In genomic region chr15:30956216-30956803, GRCh38 we compare ENCODE assay signal across 13 cellular contexts. TPM values are rescaled to one million over a fixed set of nuclear protein-coding genes. Genes with fewer than 3 reads are reported as not detected.
DNase-seq lines count a peak whose midpoint lies in the region; FAIRE-seq and TF ChIP-seq lines count a peak whose summit lies in the region.
"Had no signal": no experiment of that assay in that cellular context is flagged by ENCODE, and none has a peak within 500 bp of the region (broad histone marks: within the 10 kb centered on the region; RNA-seq: fewer than 3 reads in every experiment).

No MANE protein-coding gene starts in this region.

- H3K4me3 ChIP-seq in SJCRH30 (no peak overlapping the region), fibroblast of pulmonary artery (replicated peaks; ENCODE audit: low read depth, low read length) (no peak overlapping the region), small intestine (ENCODE audit: low read depth in 1 of 2, low read length in 2 of 2) (no peak overlapping the region)
- H3K4me3 ChIP-seq: MG63, thyroid gland had no signal

- no peak for TF ChIP-seq CTCF in fibroblast of pulmonary artery (IDR thresholded peaks at IDR 0.05; ENCODE audit: low read length, missing control alignments)
- TF ChIP-seq CTCF in GM20000 (IDR thresholded peaks at IDR 0.05; ENCODE audit: extremely low read depth, missing control alignments), result no peak

- peaks cover 24% of the 10 kb centered on the region for H3K36me3 ChIP-seq in SJCRH30
- H3K36me3 ChIP-seq in small intestine (ENCODE audit: control insufficient read depth in 2 of 2, insufficient read depth in 2 of 2, low read length in 2 of 2), result peaks cover 12 to 34% of the 10 kb centered on the region in 2 donors

- peaks cover 0 to 6% of the 10 kb centered on the region in 2 donors for H3K4me1 Mint-ChIP-seq in immature natural killer cell

- FAIRE-seq in small intestine (lab: Jason Lieb, UNC), result no peak

- H3K27ac ChIP-seq in SJCRH30 (no peak overlapping the region), small intestine (ENCODE audit: low read depth in 1 of 2, low read length in 1 of 2) (no peak overlapping the region)
- H3K27ac ChIP-seq: thyroid gland had no signal

- 66 to 82% (median 74%) methylated on average over 3 of the region's 3 CpGs for WGBS in small intestine, 3 donors

- H3K27me3 ChIP-seq in SJCRH30 (no peaks in the 10 kb centered on the region), small intestine (ENCODE audit: control insufficient read depth in 2 of 2, insufficient read depth in 2 of 2, low read length in 2 of 2) (no peaks in the 10 kb centered on the region)
- H3K27me3 ChIP-seq: MG63, thyroid gland had no signal

- peaks cover 0 to 5% (median 0%) of the 10 kb centered on the region in 3 donors for H3K27me3 Mint-ChIP-seq in immature natural killer cell (ENCODE audit: low read depth in 3 of 3)

- H3K27ac Mint-ChIP-seq in immature natural killer cell, result no peak overlapping the region

- H3K9me3 ChIP-seq in SJCRH30 (replicated peaks) (no peaks in the 10 kb centered on the region), small intestine (ENCODE audit: control insufficient read depth, low read depth) (no peaks in the 10 kb centered on the region)
- H3K9me3 ChIP-seq: MG63, thyroid gland had no signal

- H3K4me1 ChIP-seq in SJCRH30 (peaks cover 3% of the 10 kb centered on the region; the same call in 1 of the 2 replicates), small intestine (ENCODE audit: control insufficient read depth in 2 of 2, insufficient read depth in 1 of 2, low read depth in 1 of 2, low read length in 1 of 2) (no peaks in the 10 kb centered on the region)
- H3K4me1 ChIP-seq: thyroid gland had no signal

- DNase-seq in NOMO-1 treated with DMSO at 0.1 percent for 48 hours (lab: John Stamatoyannopoulos, UW; ENCODE audit: unreplicated experiment) (peak; percentile 7), NOMO-1 treated with dmso at 0.1 percent for 144 hours (lab: John Stamatoyannopoulos, UW; ENCODE audit: unreplicated experiment) (no peak), SJCRH30 (peak; percentile 16 to 29), fibroblast of pulmonary artery (ENCODE audit: low read depth) (peak; percentile 19), small intestine (peak; percentile 8), GM20000 (ENCODE audit: low spot score) (no peak), immature natural killer cell (no peak), dedifferentiated amniotic fluid mesenchymal stem cell (ENCODE audit: extremely low spot score) (no peak)
- DNase-seq: 8988T, MG63, NCI-H345, thyroid gland had no signal

- H3K36me3 Mint-ChIP-seq in immature natural killer cell, result peaks cover 27 to 65% (median 30%) of the 10 kb centered on the region in 3 donors

- H3K4me3 Mint-ChIP-seq in immature natural killer cell, result no peak overlapping the region
- H3K4me3 Mint-ChIP-seq: neural crest cell had no signal

- no peaks in the 10 kb centered on the region for H3K9me3 Mint-ChIP-seq in immature natural killer cell
- H3K9me3 Mint-ChIP-seq: neural crest cell had no signal

RNA-seq across cellular contexts. Expression of gene MTMR10, which starts 35.1 kb away (rescaled TPM):
- total RNA-seq in SJCRH30 (2014; rRNA removed; shearing (Covaris generic)), result 10.6 and 11.4 TPM in 2 replicates
- 10 to 100 TPM; 11.0 to 26.8 (median 17.8) TPM for polyA plus RNA-seq in small intestine
- 10 to 100 TPM in 1 of 3 donors, 1 to 10 TPM in 2; 3.3 to 10.7 (median 4.0) TPM for polyA plus RNA-seq in immature natural killer cell

RNA-seq across cellular contexts. Expression of gene FAN1, which starts 52.6 kb away (rescaled TPM):
- 21.5 TPM in 2 replicates for total RNA-seq in SJCRH30 (2014; rRNA removed; shearing (Covaris generic))
- 1 to 10 TPM; 3.2 to 9.2 (median 8.4) TPM for polyA plus RNA-seq in small intestine
- 1 to 10 TPM; 4.2 to 6.3 (median 5.2) TPM for polyA plus RNA-seq in immature natural killer cell

Comparison
In these comparisons a context has a peak if more than half of its experiments do, and no peak if none do; other contexts are left out.
1. DNase-seq: peak in NOMO-1 treated with DMSO at 0.1 percent for 48 hours (single experiment), SJCRH30 (2 of 2), fibroblast of pulmonary artery (single experiment) and small intestine (single experiment); none in NOMO-1 treated with dmso at 0.1 percent for 144 hours (single experiment), GM20000 (single experiment), immature natural killer cell (0 of 3) and dedifferentiated amniotic fluid mesenchymal stem cell (single experiment).